Comparison of ENCODE assay signal across 1 cellular context in genomic region chr1:202101182-202101581, GRCh38.
TF ChIP-seq lines count a peak whose summit lies in the region.

No MANE protein-coding gene starts in this region.

TF ChIP-seq in WTC11, 78 proteins besides CTCF, POLR2A, EP300 and RAD21 (continued from another document):
- TF ChIP-seq ZNF423 (CRISPR knock-in tag; IDR thresholded peaks at IDR 0.05) (no peak), CREM (CRISPR knock-in tag; IDR thresholded peaks at IDR 0.05) (no peak), ZMAT4 (CRISPR knock-in tag; IDR thresholded peaks at IDR 0.05) (no peak), ZBTB43 (CRISPR knock-in tag; IDR thresholded peaks at IDR 0.05) (no peak), NR2C2 (CRISPR knock-in tag; IDR thresholded peaks at IDR 0.05) (no peak), ESRRA (CRISPR knock-in tag; IDR thresholded peaks at IDR 0.05; ENCODE audit: borderline replicate concordance) (no peak), HMGA2 (CRISPR knock-in tag; IDR thresholded peaks at IDR 0.05) (no peak), GTF2I (CRISPR knock-in tag; conservative IDR thresholded peaks at IDR 0.05) (no peak), PRDM15 (CRISPR knock-in tag; IDR thresholded peaks at IDR 0.05) (no peak)
TF ChIP-seq in WTC11: peak in this region for 0.
